ENCODE assay signal across 26 cellular contexts in genomic region chr15:75098371-75098770, GRCh38.
"Had no signal": no experiment of that assay in that cellular context is flagged by ENCODE, and none has a peak within 500 bp of the region (broad histone marks: within the 10 kb centered on the region; RNA-seq: fewer than 3 reads in every experiment).

No MANE protein-coding gene starts in this region.

- H3K9me3 ChIP-seq: ascending aorta, body of pancreas had no signal

- H3K4me3 ChIP-seq: ascending aorta, body of pancreas had no signal

- H3K4me3 Mint-ChIP-seq: activated B cell treated with CpG ODN at 0.5 μM for 24 hours; activated CD4-positive, alpha-beta T cell treated with anti-CD3 and anti-CD28 coated beads, Interleukin-2, amount 10 ng/mL, durations not matched to agents 24 days and 14 days; activated naive CD4-positive, alpha-beta T cell treated with anti-CD3 and anti-CD28 coated beads, Interleukin-2, amount 10 ng/mL, durations not matched to agents 7 days and 5 days; activated naive CD8-positive, alpha-beta T cell treated with anti-CD3 and anti-CD28 coated beads, Interleukin-2, amount 10 ng/mL, durations not matched to agents 7 days and 5 days; T-cell had no signal

- H3K4me1 ChIP-seq: ascending aorta, body of pancreas had no signal

- H3K36me3 Mint-ChIP-seq: activated naive CD8-positive, alpha-beta T cell treated with anti-CD3 and anti-CD28 coated beads, Interleukin-2, amount 10 ng/mL, durations not matched to agents 7 days and 5 days; T-cell had no signal

- H3K27me3 ChIP-seq: ascending aorta, body of pancreas had no signal

- H3K9me3 Mint-ChIP-seq: activated B cell treated with CpG ODN at 0.5 μM for 24 hours; activated CD4-positive, alpha-beta T cell treated with anti-CD3 and anti-CD28 coated beads, Interleukin-2, amount 10 ng/mL, durations not matched to agents 24 days and 14 days; activated naive CD4-positive, alpha-beta T cell treated with anti-CD3 and anti-CD28 coated beads, Interleukin-2, amount 10 ng/mL, durations not matched to agents 7 days and 5 days; activated T-helper 2 cell treated with anti-CD3 and anti-CD28 coated beads, Interferon-gamma antibody, Interleukin-2, Interleukin-4, amounts not matched to agents 10 μg/mL and 5 μg/mL and 100 μg/mL, durations not matched to agents 14 hours and 24 hours and 36 hours; T-cell had no signal

- DNase-seq: activated B cell treated with CpG ODN at 0.5 μM for 24 hours; activated CD4-positive, alpha-beta T cell treated with anti-CD3 and anti-CD28 coated beads for 1 hour; activated CD4-positive, alpha-beta T cell treated with anti-CD3 and anti-CD28 coated beads, Interleukin-2, amount 10 ng/mL, durations not matched to agents 24 days and 14 days; activated CD4-positive, alpha-beta T cell treated with anti-CD3 and anti-CD28 coated beads, Interleukin-2, amount 50 U/mL, for 48 hours; activated gamma-delta T cell treated with Interleukin-2 at 50 U/mL for 16 hours; activated naive CD4-positive, alpha-beta T cell treated with anti-CD3 and anti-CD28 coated beads, Interleukin-2, amount 10 ng/mL, durations not matched to agents 7 days and 5 days; activated naive CD8-positive, alpha-beta T cell treated with anti-CD3 and anti-CD28 coated beads, Interleukin-2, amount 10 ng/mL, durations not matched to agents 7 days and 5 days; activated T-cell treated with anti-CD3 and anti-CD28 coated beads for 4 hours; activated T-cell treated with anti-CD3 and anti-CD28 coated beads, Interleukin-2, amount 50 U/mL, for 48 hours; amniotic stem cell; body of pancreas; central memory CD4-positive, alpha-beta T cell; Kasumi-1; KBM-7; NCI-H1105 treated with DMSO at 0.1 percent for 48 hours; NCI-H1436 treated with DMSO at 0.1 percent for 48 hours; NCI-H187; NCI-H2081 treated with DMSO at 0.1 percent for 48 hours; NCI-H446; NCI-H524; SIG-M5; T-cell; T-helper 2 cell; T1000 had no signal

- ATAC-seq: body of pancreas, T-cell had no signal

- H3K27ac ChIP-seq: ascending aorta, body of pancreas had no signal

- H3K36me3 ChIP-seq: ascending aorta had no signal

- H3K27me3 Mint-ChIP-seq: T-cell had no signal

- H3K4me1 Mint-ChIP-seq: activated naive CD8-positive, alpha-beta T cell treated with anti-CD3 and anti-CD28 coated beads, Interleukin-2, amount 10 ng/mL, durations not matched to agents 7 days and 5 days had no signal

- H3K27ac Mint-ChIP-seq: activated B cell treated with CpG ODN at 0.5 μM for 24 hours; activated CD4-positive, alpha-beta T cell treated with anti-CD3 and anti-CD28 coated beads, Interleukin-2, amount 10 ng/mL, durations not matched to agents 24 days and 14 days; activated naive CD4-positive, alpha-beta T cell treated with anti-CD3 and anti-CD28 coated beads, Interleukin-2, amount 10 ng/mL, durations not matched to agents 7 days and 5 days; activated naive CD8-positive, alpha-beta T cell treated with anti-CD3 and anti-CD28 coated beads, Interleukin-2, amount 10 ng/mL, durations not matched to agents 7 days and 5 days; activated T-helper 2 cell treated with anti-CD3 and anti-CD28 coated beads, Interferon-gamma antibody, Interleukin-2, Interleukin-4, amounts not matched to agents 10 μg/mL and 5 μg/mL and 100 μg/mL, durations not matched to agents 14 hours and 24 hours and 36 hours; T-cell had no signal
